In genomic region chr6:145850671-145851070, GRCh38 we compare ENCODE assay signal across 20 cellular contexts.
"Had no signal": no experiment of that assay in that cellular context is flagged by ENCODE, and none has a peak within 500 bp of the region (broad histone marks: within the 10 kb centered on the region; RNA-seq: fewer than 3 reads in every experiment).

No MANE protein-coding gene starts in this region.

- H3K9me3 ChIP-seq: colonic mucosa, gastroesophageal sphincter, psoas muscle, sigmoid colon, tibial nerve, upper lobe of right lung, vagina had no signal

- ATAC-seq: gastroesophageal sphincter; psoas muscle; stimulated activated naive CD8-positive, alpha-beta T cell treated with anti-CD3 and anti-CD28 coated beads, Interleukin-15, Interleukin-2, amounts not matched to agents 100 U/mL and 50 U/mL, for 24 hours; upper lobe of right lung had no signal

- DNase-seq: colonic mucosa; effector CD4-positive, alpha-beta T cell; endodermal cell; erythroblast; foreskin fibroblast; glutamatergic neuron; immature natural killer cell; mesendoderm; naive B cell; occipital lobe; psoas muscle; retina; sigmoid colon; stimulated activated CD4-positive, alpha-beta T cell treated with anti-CD3 and anti-CD28 coated beads, Interleukin-2, amount 100 ng/mL, for 48 hours; stimulated activated naive CD8-positive, alpha-beta T cell treated with anti-CD3 and anti-CD28 coated beads, Interleukin-15, Interleukin-2, amounts not matched to agents 100 U/mL and 50 U/mL, for 24 hours; upper lobe of right lung had no signal

- H3K36me3 ChIP-seq: colonic mucosa, gastroesophageal sphincter, sigmoid colon, tibial nerve, upper lobe of right lung, vagina had no signal

- H3K4me3 ChIP-seq: colonic mucosa, gastroesophageal sphincter, psoas muscle, sigmoid colon, skin epidermis, tibial nerve, upper lobe of right lung, vagina had no signal

- H3K4me1 ChIP-seq: colonic mucosa, upper lobe of right lung, vagina had no signal

- H3K27me3 ChIP-seq: colonic mucosa, gastroesophageal sphincter, sigmoid colon, tibial nerve, upper lobe of right lung, vagina had no signal

- H3K27ac ChIP-seq: colonic mucosa, gastroesophageal sphincter, psoas muscle, sigmoid colon, tibial nerve, upper lobe of right lung, vagina had no signal
